In genomic region chr4:10031663-10032590, GRCh38 we compare ENCODE assay signal across 13 cellular contexts. TPM values are rescaled to one million over a fixed set of nuclear protein-coding genes. Genes with fewer than 3 reads are reported as not detected.
DNase-seq lines count a peak whose midpoint lies in the region; ATAC-seq lines count a peak whose summit lies in the region.
"Had no signal": no experiment of that assay in that cellular context is flagged by ENCODE, and none has a peak within 500 bp of the region (broad histone marks: within the 10 kb centered on the region; RNA-seq: fewer than 3 reads in every experiment).

No MANE protein-coding gene starts in this region.

- H3K36me3 ChIP-seq in duodenal mucosa (ENCODE audit: control insufficient read depth in 1 of 2, insufficient read depth in 2 of 2, low read length in 2 of 2) (no peaks in the 10 kb centered on the region), skeletal muscle tissue (ENCODE audit: control insufficient read depth in 3 of 3, insufficient read depth in 3 of 3, low read length in 3 of 3) (no peaks in the 10 kb centered on the region)

- H3K9me3 ChIP-seq in duodenal mucosa (ENCODE audit: control insufficient read depth in 1 of 2, low read length in 2 of 2) (no peaks in the 10 kb centered on the region), skeletal muscle tissue (ENCODE audit: control insufficient read depth in 3 of 3, low read length in 3 of 3) (no peaks in the 10 kb centered on the region)
- H3K9me3 ChIP-seq: Caco-2 had no signal

- H3K9ac ChIP-seq in duodenal mucosa (ENCODE audit: low read depth in 1 of 2, low read length in 2 of 2): no peak overlapping the region
- peak overlapping the region in 1 of 3 donors; percentile 41 for H3K9ac ChIP-seq in skeletal muscle tissue (ENCODE audit: low read depth in 1 of 3, low read length in 3 of 3)

- no peak for ATAC-seq in GM18861 (IDR thresholded peaks at IDR 0.05; ENCODE audit: unreplicated experiment)
- ATAC-seq: activated CD8-positive, alpha-beta T cell treated with anti-CD3 and anti-CD28 coated beads, Interleukin-2, amount 10 ng/mL, durations not matched to agents 7 days and 5 days; effector memory CD8-positive, alpha-beta T cell had no signal

- H3K4me3 ChIP-seq in duodenal mucosa (ENCODE audit: low read depth in 1 of 2, low read length in 2 of 2): no peak overlapping the region
- H3K4me3 ChIP-seq in skeletal muscle tissue (ENCODE audit: low read length in 3 of 3): peak overlapping the region in 1 of 3 donors; percentile 35

- H3K27me3 ChIP-seq in duodenal mucosa (ENCODE audit: control insufficient read depth in 1 of 2, insufficient read depth in 2 of 2, low read length in 2 of 2) (no peaks in the 10 kb centered on the region), skeletal muscle tissue (ENCODE audit: control insufficient read depth in 3 of 3, insufficient read depth in 3 of 3, low read length in 3 of 3) (no peaks in the 10 kb centered on the region)

- peak overlapping the region; percentile 2 for H3K27ac ChIP-seq in duodenal mucosa (ENCODE audit: low read depth, low read length)
- H3K27ac ChIP-seq in skeletal muscle tissue (ENCODE audit: low read depth, low read length): peak overlapping the region; percentile 62

- DNase-seq in LHCN-M2 (ENCODE audit: low read depth) (peak; percentile 56), left kidney (ENCODE audit: low read depth, low spot score) (peak; percentile 76), SW480 (ENCODE audit: low spot score) (no peak), COR-L47 (lab: John Stamatoyannopoulos, UW) (no peak), NCI-H1417 treated with DMSO at 0.1 percent for 48 hours (lab: John Stamatoyannopoulos, UW) (no peak)
- DNase-seq: activated CD8-positive, alpha-beta T cell treated with anti-CD3 and anti-CD28 coated beads, Interleukin-2, amount 10 ng/mL, durations not matched to agents 7 days and 5 days; effector memory CD8-positive, alpha-beta T cell; KBM-7; naive B cell had no signal

- H3K4me1 ChIP-seq in duodenal mucosa (ENCODE audit: control insufficient read depth in 1 of 2, insufficient read depth in 2 of 2, low read length in 2 of 2) (peaks cover 8 to 25% of the 10 kb centered on the region in 2 donors), skeletal muscle tissue (ENCODE audit: control insufficient read depth in 3 of 3, insufficient read depth in 3 of 3, low read length in 3 of 3) (peaks cover 49 to 65% (median 59%) of the 10 kb centered on the region in 3 donors)

RNA-seq across cellular contexts. Expression of gene SLC2A9, which starts 10.6 kb away (rescaled TPM):
- 0.40 and 0.77 TPM in 2 replicates for total RNA-seq in LHCN-M2 (2014; rRNA removed)
- polyA plus RNA-seq in LHCN-M2 (2012): 0.95 TPM
- total RNA-seq in skeletal muscle tissue: 1.0 TPM

Comparison
In these comparisons a context has a peak if more than half of its experiments do, and no peak if none do; other contexts are left out.
1. DNase-seq: peak in LHCN-M2 (single experiment) and left kidney (single experiment); none in SW480 (single experiment), COR-L47 (single experiment) and NCI-H1417 treated with DMSO at 0.1 percent for 48 hours (single experiment).